Comparison of ENCODE assay signal across 18 cellular contexts in genomic region chr20:14445310-14445709, GRCh38.
DNase-seq lines count a peak whose midpoint lies in the region; ATAC-seq, FAIRE-seq and TF ChIP-seq lines count a peak whose summit lies in the region.
"Had no signal": no experiment of that assay in that cellular context is flagged by ENCODE, and none has a peak within 500 bp of the region (broad histone marks: within the 10 kb centered on the region; RNA-seq: fewer than 3 reads in every experiment).

No MANE protein-coding gene starts in this region.

- no peak overlapping the region for H3K27ac Mint-ChIP-seq in astrocyte (ENCODE audit: unreplicated experiment)
- H3K27ac Mint-ChIP-seq: activated naive CD8-positive, alpha-beta T cell treated with anti-CD3 and anti-CD28 coated beads for 36 hours; IgD-negative memory B cell; naive B cell had no signal

- H3K4me1 Mint-ChIP-seq in astrocyte (ENCODE audit: low read depth, unreplicated experiment) = peaks cover 13% of the 10 kb centered on the region
- H3K4me1 Mint-ChIP-seq: activated naive CD8-positive, alpha-beta T cell treated with anti-CD3 and anti-CD28 coated beads for 36 hours; IgD-negative memory B cell; naive B cell had no signal

- no peaks in the 10 kb centered on the region for H3K9me2 ChIP-seq in GM23248 (ENCODE audit: insufficient read depth)
- no peaks in the 10 kb centered on the region for H3K9me2 ChIP-seq in OCI-LY7 (ENCODE audit: insufficient read depth, low read length)

- in situ Hi-C loops in GM23248 (cut with MboI) = no loop called here

- no peak for TF ChIP-seq POLR2A in A549 (IDR thresholded peaks at IDR 0.05; ENCODE audit: low read length)

- 0 out of 6 replicates have a peak overlapping the region, but pooled peaks of 1 of the 2 experiments have one; percentile 8 for H3K27ac ChIP-seq in A549
- H3K27ac ChIP-seq in GM23248 = peak overlapping the region; percentile 17; the same call in 1 of the 2 replicates
- H3K27ac ChIP-seq in astrocyte (ENCODE audit: low read depth, low read length) = no peak overlapping the region
- no peak overlapping the region for H3K27ac ChIP-seq in colonic mucosa
- H3K27ac ChIP-seq in OCI-LY7 (ENCODE audit: low read depth, low read length, poor library complexity, severe bottlenecking) = no peak overlapping the region
- H3K27ac ChIP-seq: hepatocyte had no signal

- H3K27me3 Mint-ChIP-seq in astrocyte (ENCODE audit: low read depth, unreplicated experiment) = no peaks in the 10 kb centered on the region
- H3K27me3 Mint-ChIP-seq: activated naive CD8-positive, alpha-beta T cell treated with anti-CD3 and anti-CD28 coated beads for 36 hours; IgD-negative memory B cell; naive B cell had no signal

- BruUV-seq in OCI-LY7 (replicated peaks; lab: Mats Ljungman, UMichigan) = no TSS peak

- intact Hi-C loops in colonic mucosa (cut with DNase I) = no loop called here
- intact Hi-C loops in OCI-LY7 (cut with micrococcal nuclease; ENCODE audit: unreplicated experiment) = no loop called here

- H2AFZ ChIP-seq in GM23248 = no peak overlapping the region
- no peak overlapping the region for H2AFZ ChIP-seq in astrocyte (ENCODE audit: low read depth, low read length)
- H2AFZ ChIP-seq in OCI-LY7 (ENCODE audit: low read length) = no peak overlapping the region
- H2AFZ ChIP-seq: hepatocyte had no signal

- H3K9ac ChIP-seq in GM23248 (no peak overlapping the region), astrocyte (ENCODE audit: low read length) (no peak overlapping the region), colonic mucosa (ENCODE audit: low read depth in 2 of 2, low read length in 2 of 2) (no peak overlapping the region)

- no peak overlapping the region for H3K4me3 Mint-ChIP-seq in astrocyte (ENCODE audit: unreplicated experiment)
- H3K4me3 Mint-ChIP-seq: activated naive CD8-positive, alpha-beta T cell treated with anti-CD3 and anti-CD28 coated beads for 36 hours; activated T-cell treated with anti-CD3 and anti-CD28 coated beads, Interleukin-2, amount 50 U/mL, for 4 hours; IgD-negative memory B cell; naive B cell had no signal

- H3K27me3 ChIP-seq in GM23248 (replicated peaks; ENCODE audit: insufficient read depth) (no peaks in the 10 kb centered on the region), astrocyte (ENCODE audit: insufficient read depth, low read length) (no peaks in the 10 kb centered on the region), colonic mucosa (no peaks in the 10 kb centered on the region)
- H3K27me3 ChIP-seq: hepatocyte had no signal

- H3K79me2 ChIP-seq in GM23248 (ENCODE audit: insufficient read depth) (no peaks in the 10 kb centered on the region), astrocyte (ENCODE audit: insufficient read depth, low read length) (no peaks in the 10 kb centered on the region), OCI-LY7 (ENCODE audit: insufficient read depth, low read depth, low read length) (no peaks in the 10 kb centered on the region)
- H3K79me2 ChIP-seq: hepatocyte had no signal

- POLR2A ChIA-PET in A549 (lab: Yijun Ruan, JAX) = no interaction called here
- POLR2A ChIA-PET in OCI-LY7 (lab: Charles Lee) = no interaction called here

- no peak for TF ChIP-seq RAD21 in A549 (conservative IDR thresholded peaks at IDR 0.05 in 1 of 2, IDR thresholded peaks at IDR 0.05 in 1 of 2)

- H3K36me3 ChIP-seq in GM23248 (ENCODE audit: low read depth) (no peaks in the 10 kb centered on the region), astrocyte (ENCODE audit: insufficient read depth, low read length) (no peaks in the 10 kb centered on the region), colonic mucosa (no peaks in the 10 kb centered on the region), OCI-LY7 (ENCODE audit: insufficient read depth, low read length) (no peaks in the 10 kb centered on the region)

- H3F3A ChIP-seq in GM23248 (ENCODE audit: insufficient read depth) = peaks cover 26% of the 10 kb centered on the region

- no peak overlapping the region for H3K4me3 ChIP-seq in A549
- no peak overlapping the region for H3K4me3 ChIP-seq in GM23248
- no peak overlapping the region for H3K4me3 ChIP-seq in astrocyte (ENCODE audit: insufficient read depth, low read depth, low read length)
- H3K4me3 ChIP-seq in colonic mucosa = no peak overlapping the region
- H3K4me3 ChIP-seq in OCI-LY7 (ENCODE audit: low read depth, low read length, poor library complexity, severe bottlenecking) = no peak overlapping the region
- H3K4me3 ChIP-seq: hepatocyte had no signal

- no peak for TF ChIP-seq EP300 in A549 (IDR thresholded peaks at IDR 0.05)

- no peak for FAIRE-seq in A549 (lab: Jason Lieb, UNC)
- FAIRE-seq in astrocyte (lab: Jason Lieb, UNC) = no peak

- H3K4me2 ChIP-seq in A549 = 0 out of 3 replicates have a peak overlapping the region, but pooled peaks have one; percentile 2
- H3K4me2 ChIP-seq in GM23248 (ENCODE audit: unreplicated experiment) = no peak overlapping the region
- peak overlapping the region; percentile 5 for H3K4me2 ChIP-seq in astrocyte (ENCODE audit: low read length)
- no peak overlapping the region for H3K4me2 ChIP-seq in OCI-LY7 (ENCODE audit: low read length)
- H3K4me2 ChIP-seq: hepatocyte had no signal

- no peaks in the 10 kb centered on the region for H3K36me3 Mint-ChIP-seq in astrocyte (ENCODE audit: low read depth, unreplicated experiment)
- H3K36me3 Mint-ChIP-seq: activated naive CD8-positive, alpha-beta T cell treated with anti-CD3 and anti-CD28 coated beads for 36 hours; IgD-negative memory B cell; naive B cell had no signal

- H3K9me3 Mint-ChIP-seq in astrocyte (ENCODE audit: unreplicated experiment) = no peaks in the 10 kb centered on the region

- peaks cover 23% of the 10 kb centered on the region for H3K4me1 ChIP-seq in A549
- H3K4me1 ChIP-seq in GM23248 (ENCODE audit: insufficient read depth) = peaks cover 15% of the 10 kb centered on the region
- no peaks in the 10 kb centered on the region for H3K4me1 ChIP-seq in astrocyte (ENCODE audit: insufficient read depth, low read length)
- no peaks in the 10 kb centered on the region for H3K4me1 ChIP-seq in colonic mucosa
- no peaks in the 10 kb centered on the region for H3K4me1 ChIP-seq in OCI-LY7 (ENCODE audit: insufficient read depth, low read length, poor library complexity, severe bottlenecking)

- DNase-seq in A549 (ENCODE audit: low read depth in 1 of 2, low spot score in 1 of 2) (peak in 1 of 2 experiments; percentile 17), GM23248 (peak; percentile 70), astrocyte (ENCODE audit: low read depth) (peak; percentile 29), glomerular endothelial cell (ENCODE audit: extremely low read depth, low read depth, low spot score) (peak; percentile 36), colonic mucosa (no peak), COR-L47 (lab: John Stamatoyannopoulos, UW) (no peak), OCI-LY7 (ENCODE audit: low spot score) (no peak)
- no peak for DNase-seq in activated CD4-positive, alpha-beta T cell treated with anti-CD3 and anti-CD28 coated beads for 4 hours
- DNase-seq: ACHN; activated naive CD8-positive, alpha-beta T cell treated with anti-CD3 and anti-CD28 coated beads for 36 hours; activated T-cell treated with anti-CD3 and anti-CD28 coated beads, Interleukin-2, amount 50 U/mL, for 4 hours; naive B cell; NCI-H1092 treated with DMSO at 0.1 percent for 48 hours; substantia nigra; T1000 had no signal

- H4K20me1 ChIP-seq in GM23248 (ENCODE audit: insufficient read depth) = no peaks in the 10 kb centered on the region
- no peaks in the 10 kb centered on the region for H4K20me1 ChIP-seq in astrocyte (ENCODE audit: insufficient read depth, low read length)
- no peaks in the 10 kb centered on the region for H4K20me1 ChIP-seq in OCI-LY7 (ENCODE audit: insufficient read depth, low read length)

- no peak for TF ChIP-seq CTCF in A549 (IDR thresholded peaks at IDR 0.05)
- no peak for TF ChIP-seq CTCF in astrocyte (IDR thresholded peaks at IDR 0.05; ENCODE audit: insufficient read depth, low read depth, low read length)
- no peak for TF ChIP-seq CTCF in colonic mucosa (IDR thresholded peaks at IDR 0.05)
- no peak for TF ChIP-seq CTCF in OCI-LY7 (conservative IDR thresholded peaks at IDR 0.05; ENCODE audit: low read length)

- H3K9me3 ChIP-seq in A549 (no peaks in the 10 kb centered on the region), GM23248 (ENCODE audit: low read depth) (no peaks in the 10 kb centered on the region), astrocyte (ENCODE audit: insufficient read depth, low read depth, low read length) (no peaks in the 10 kb centered on the region), colonic mucosa (no peaks in the 10 kb centered on the region), OCI-LY7 (ENCODE audit: low read length) (no peaks in the 10 kb centered on the region)

- CTCF ChIA-PET in A549 (lab: Yijun Ruan, JAX) (no interaction called here), OCI-LY7 (lab: Charles Lee; ENCODE audit: unreplicated experiment) (no interaction called here)

- ATAC-seq in A549 = 0 out of 6 replicates have a peak, but pooled peaks of 1 of the 2 experiments have one; percentile 21
- ATAC-seq: activated T-cell treated with anti-CD3 and anti-CD28 coated beads, Interleukin-2, amount 50 U/mL, for 4 hours; left lobe of liver had no signal

TF ChIP-seq in A549, 52 proteins besides CTCF, POLR2A, EP300 and RAD21:
- no peak for TF ChIP-seq FOSL2 (IDR thresholded peaks at IDR 0.05)
- peak; percentile 27; the same call in 1 of the 2 replicates for TF ChIP-seq FOSL2 (CRISPR knock-in tag; IDR thresholded peaks at IDR 0.05)
- TF ChIP-seq ELK1 (IDR thresholded peaks at IDR 0.05; ENCODE audit: low read depth, low read length) = no peak

Comparison
In these comparisons a context has a peak if more than half of its experiments do, and no peak if none do; other contexts are left out.
1. DNase-seq: peak in GM23248 (single experiment), astrocyte (single experiment) and glomerular endothelial cell (single experiment); none in activated CD4-positive, alpha-beta T cell treated with anti-CD3 and anti-CD28 coated beads for 4 hours (0 of 2), colonic mucosa (single experiment), COR-L47 (single experiment) and OCI-LY7 (single experiment).
2. H3K4me2 ChIP-seq: peak in A549 (single experiment) and astrocyte (single experiment); none in GM23248 (single experiment) and OCI-LY7 (single experiment).